In the genomic region with DNA sequence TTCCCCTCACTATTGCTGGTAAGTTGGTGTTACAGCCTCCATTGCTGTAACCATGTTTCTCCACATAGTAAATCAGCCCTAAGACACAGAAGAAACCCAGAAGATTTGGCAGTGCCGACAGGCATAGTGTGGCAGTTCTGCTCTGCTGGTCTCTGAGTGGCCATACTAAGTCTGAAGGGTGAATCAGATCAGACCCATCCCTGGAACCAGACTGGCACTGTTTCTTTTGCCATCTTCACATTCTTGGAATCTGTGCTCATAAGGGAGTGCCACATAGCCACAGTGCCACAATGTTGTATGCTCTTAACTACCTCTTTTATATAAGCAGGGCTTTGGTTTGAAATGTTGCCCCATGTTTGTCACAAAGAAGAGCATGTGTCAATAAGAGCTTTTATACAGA, we compare ENCODE assay signal across 1 cellular context.
TF ChIP-seq lines count a peak whose summit lies in the region.

No MANE protein-coding gene starts in this region.

TF ChIP-seq in GM12878, 131 proteins besides CTCF, POLR2A, EP300 and RAD21 (continued from another document):
- TF ChIP-seq IKZF2 (IDR thresholded peaks at IDR 0.05): no peak
- no peak for TF ChIP-seq SP1 (IDR thresholded peaks at IDR 0.05; ENCODE audit: low read depth, low read length)
- TF ChIP-seq MLLT1 (IDR thresholded peaks at IDR 0.05): no peak
